In genomic region chr16:47196457-47196856, GRCh38 we compare ENCODE assay signal across 27 cellular contexts.
"Had no signal": no experiment of that assay in that cellular context is flagged by ENCODE, and none has a peak within 500 bp of the region (broad histone marks: within the 10 kb centered on the region; RNA-seq: fewer than 3 reads in every experiment).

No MANE protein-coding gene starts in this region.

- H3K27ac ChIP-seq: adrenal gland, breast epithelium, KMS-11, SJSA1 had no signal

- H3K4me3 ChIP-seq: adrenal gland, breast epithelium, SJSA1 had no signal

- H3K36me3 ChIP-seq: adrenal gland, breast epithelium, SJSA1 had no signal

- H3K9me3 ChIP-seq: adrenal gland, breast epithelium, SJSA1 had no signal

- H3K4me2 ChIP-seq: KMS-11 had no signal

- H3K27me3 ChIP-seq: adrenal gland, breast epithelium, SJSA1 had no signal

- ATAC-seq: activated CD8-positive, alpha-beta T cell treated with anti-CD3 and anti-CD28 coated beads, Interleukin-2, amount 10 ng/mL, durations not matched to agents 7 days and 5 days; Panc1; Right ventricle myocardium inferior; SK-N-SH treated with all-trans-retinoic acid at 6 μM for 48 hours had no signal

- DNase-seq: activated CD4-positive, alpha-beta T cell treated with anti-CD3 and anti-CD28 coated beads for 48 hours; activated CD4-positive, alpha-beta T cell treated with anti-CD3 and anti-CD28 coated beads, Interleukin-2, amount 50 U/mL, for 4 hours; activated CD4-positive, CD25-positive, alpha-beta regulatory T cell treated with anti-CD3 and anti-CD28 coated beads, Interleukin-2, amount 50 U/mL, for 72 hours; activated CD8-positive, alpha-beta memory T cell treated with anti-CD3 and anti-CD28 coated beads, Interleukin-2, amount 50 U/mL, for 48 hours; activated CD8-positive, alpha-beta T cell treated with anti-CD3 and anti-CD28 coated beads, Interleukin-2, amount 10 ng/mL, durations not matched to agents 7 days and 5 days; activated naive CD4-positive, alpha-beta T cell treated with anti-CD3 and anti-CD28 coated beads, Interleukin-2, amount 50 U/mL, for 16 hours; activated naive CD8-positive, alpha-beta T cell treated with anti-CD3 and anti-CD28 coated beads, Interleukin-2, amount 10 ng/mL, durations not matched to agents 7 days and 5 days; activated T-cell treated with anti-CD3 and anti-CD28 coated beads, Interleukin-2, amount 50 U/mL, for 1 hour; adrenal gland; anterior cingulate cortex; central memory CD4-positive, alpha-beta T cell; NCI-H1105; NCI-H146; NCI-H187 treated with DMSO at 0.1 percent for 48 hours; NCI-H2107; NCI-H510A treated with DMSO at 0.1 percent for 48 hours; NCI-H69; NK-92 treated with Interleukin-12 subunit alpha and Interleukin-12 subunit beta, amount 100 ng/mL, for 24 hours; OCI-M1; RPMI8226; SW 1271 had no signal

- H3K9ac ChIP-seq: KMS-11 had no signal

- H3K4me1 ChIP-seq: adrenal gland, breast epithelium, SJSA1 had no signal
